2 cellular contexts compared by ENCODE assay signal in the genomic region with DNA sequence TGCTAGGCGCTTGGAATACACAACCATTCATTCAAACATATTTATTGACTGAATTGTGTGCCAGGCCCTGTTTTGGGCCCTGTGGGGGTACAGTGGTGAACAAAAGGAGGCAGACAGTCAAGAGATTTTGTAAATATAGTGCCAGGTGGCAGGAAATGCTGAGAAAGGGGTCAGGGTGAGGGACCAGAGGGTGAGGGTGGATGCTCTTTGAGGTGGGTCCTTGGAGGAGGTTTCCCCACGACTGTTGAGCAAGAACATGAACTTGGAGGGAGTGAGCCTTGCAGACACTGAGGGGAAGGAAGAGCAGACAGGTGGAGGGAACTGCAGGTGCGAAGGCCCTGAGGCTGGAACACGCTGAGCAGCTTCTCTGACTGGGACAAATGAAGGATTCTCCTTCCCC.
TF ChIP-seq lines count a peak whose summit lies in the region.

No MANE protein-coding gene starts in this region.

TF ChIP-seq in endothelial cell of umbilical vein, 7 proteins besides CTCF, POLR2A, EP300 and RAD21:
- TF ChIP-seq EZH2 (IDR thresholded peaks at IDR 0.05; ENCODE audit: borderline replicate concordance, low read depth, low read length, severe bottlenecking), result no peak
TF ChIP-seq in endothelial cell of umbilical vein: peak in this region for 0.

TF ChIP-seq in SK-N-SH, 30 proteins besides CTCF, POLR2A, EP300 and RAD21:
- no peak for TF ChIP-seq RFX5 (IDR thresholded peaks at IDR 0.05; ENCODE audit: low read length)
- TF ChIP-seq JUND (IDR thresholded peaks at IDR 0.05), result no peak
- TF ChIP-seq FOXJ3 (CRISPR knock-in tag; IDR thresholded peaks at IDR 0.05), result no peak
- TF ChIP-seq, protein P1, sequence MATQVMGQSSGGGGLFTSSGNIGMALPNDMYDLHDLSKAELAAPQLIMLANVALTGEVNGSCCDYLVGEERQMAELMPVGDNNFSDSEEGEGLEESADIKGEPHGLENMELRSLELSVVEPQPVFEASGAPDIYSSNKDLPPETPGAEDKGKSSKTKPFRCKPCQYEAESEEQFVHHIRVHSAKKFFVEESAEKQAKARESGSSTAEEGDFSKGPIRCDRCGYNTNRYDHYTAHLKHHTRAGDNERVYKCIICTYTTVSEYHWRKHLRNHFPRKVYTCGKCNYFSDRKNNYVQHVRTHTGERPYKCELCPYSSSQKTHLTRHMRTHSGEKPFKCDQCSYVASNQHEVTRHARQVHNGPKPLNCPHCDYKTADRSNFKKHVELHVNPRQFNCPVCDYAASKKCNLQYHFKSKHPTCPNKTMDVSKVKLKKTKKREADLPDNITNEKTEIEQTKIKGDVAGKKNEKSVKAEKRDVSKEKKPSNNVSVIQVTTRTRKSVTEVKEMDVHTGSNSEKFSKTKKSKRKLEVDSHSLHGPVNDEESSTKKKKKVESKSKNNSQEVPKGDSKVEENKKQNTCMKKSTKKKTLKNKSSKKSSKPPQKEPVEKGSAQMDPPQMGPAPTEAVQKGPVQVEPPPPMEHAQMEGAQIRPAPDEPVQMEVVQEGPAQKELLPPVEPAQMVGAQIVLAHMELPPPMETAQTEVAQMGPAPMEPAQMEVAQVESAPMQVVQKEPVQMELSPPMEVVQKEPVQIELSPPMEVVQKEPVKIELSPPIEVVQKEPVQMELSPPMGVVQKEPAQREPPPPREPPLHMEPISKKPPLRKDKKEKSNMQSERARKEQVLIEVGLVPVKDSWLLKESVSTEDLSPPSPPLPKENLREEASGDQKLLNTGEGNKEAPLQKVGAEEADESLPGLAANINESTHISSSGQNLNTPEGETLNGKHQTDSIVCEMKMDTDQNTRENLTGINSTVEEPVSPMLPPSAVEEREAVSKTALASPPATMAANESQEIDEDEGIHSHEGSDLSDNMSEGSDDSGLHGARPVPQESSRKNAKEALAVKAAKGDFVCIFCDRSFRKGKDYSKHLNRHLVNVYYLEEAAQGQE (IDR thresholded peaks at IDR 0.05; ENCODE audit: low read depth, low read length), result no peak
- TF ChIP-seq TAF1 (IDR thresholded peaks at IDR 0.05; ENCODE audit: borderline replicate concordance, low read depth, low read length), result no peak
- no peak for TF ChIP-seq TCF12 (IDR thresholded peaks at IDR 0.05)
